ENCODE assay signal across 8 cellular contexts in the genomic region with DNA sequence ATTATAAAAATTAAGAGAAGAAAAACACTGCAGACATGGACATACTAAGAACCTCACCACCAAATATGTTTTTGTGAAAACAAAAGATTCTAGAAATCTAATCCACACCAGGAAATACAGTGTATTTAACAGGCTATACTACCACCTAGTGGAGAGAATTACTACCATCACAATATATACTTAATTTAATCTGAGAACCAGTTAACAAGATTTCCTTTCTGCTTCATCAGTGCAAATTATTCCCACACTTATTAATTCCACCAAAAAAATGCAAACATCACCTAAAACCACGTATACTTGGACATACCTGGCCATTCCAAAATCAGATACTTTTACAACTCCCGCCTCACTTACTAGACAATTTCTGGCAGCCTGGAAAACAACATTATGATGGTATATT. TPM values are rescaled to one million over a fixed set of nuclear protein-coding genes. Genes with fewer than 3 reads are reported as not detected.
A peak's percentile ranks its signal among the peaks of the same experiment; 100 is the strongest.
DNase-seq lines count a peak whose midpoint lies in the region; ATAC-seq, FAIRE-seq and TF ChIP-seq lines count a peak whose summit lies in the region.

No MANE protein-coding gene starts in this region.

- H3K9me3 Mint-ChIP-seq in CD4-positive, CD25-positive, alpha-beta regulatory T cell = no peaks in the 10 kb centered on the region

- CTCF ChIA-PET in GM12878 (lab: Yijun Ruan, JAX) = interaction anchor here (0.6 to 5.5 kb wide), 5 partner anchors 12 to 134 kb away, joined by 3 to 71 read pairs (median 3); no protein-coding TSS in a partner anchor

- in situ Hi-C loops in GM12878 (cut with MboI) = no loop called here

- RAD21 ChIA-PET in GM12878 (lab: Charles Lee; ENCODE audit: unreplicated experiment) = no interaction called here

- peak; percentile 33 to 39 for ATAC-seq in CD4-positive, CD25-positive, alpha-beta regulatory T cell (ENCODE audit: low read depth in 2 of 2)
- ATAC-seq in GM21515 (IDR thresholded peaks at IDR 0.05; ENCODE audit: unreplicated experiment) (peak; percentile 40), GM12878 (peak; percentile 75), HG03439 (IDR thresholded peaks at IDR 0.05; ENCODE audit: unreplicated experiment) (no peak)

- SMC1A ChIA-PET in GM12878 (lab: Charles Lee; ENCODE audit: uncharacterized antibody, unreplicated experiment) = interaction anchor here (0.8 to 4.9 kb wide), 6 partner anchors 8 to 134 kb away, joined by 3 to 50 read pairs (median 8); no protein-coding TSS in a partner anchor

- peak; percentile 37; the same call in 1 of the 2 replicates for TF ChIP-seq RAD21 in GM12878 (IDR thresholded peaks at IDR 0.05; ENCODE audit: insufficient read depth, low read depth, low read length)

- DNase-seq in CD4-positive, CD25-positive, alpha-beta regulatory T cell = peak in 2 of 3 donors; percentile 70 to 77
- DNase-seq in NCI-H2196 (lab: John Stamatoyannopoulos, UW; ENCODE audit: unreplicated experiment) (peak; percentile 51), GM12878 (ENCODE audit: low read depth, low spot score) (no peak), kidney glomerular epithelial cell (lab: John Stamatoyannopoulos, UW) (peak; percentile 49), vagina (ENCODE audit: extremely low spot score in 2 of 2) (no peak), T-helper 9 cell (no peak)

- H3K4me1 Mint-ChIP-seq in CD4-positive, CD25-positive, alpha-beta regulatory T cell = peaks cover 27 to 51% (median 37%) of the 10 kb centered on the region in 4 donors

- H4K20me1 ChIP-seq in GM12878 (ENCODE audit: control insufficient read depth, insufficient read depth) = no peaks in the 10 kb centered on the region

- peaks cover 48% of the 10 kb centered on the region for H3K4me1 ChIP-seq in CD4-positive, CD25-positive, alpha-beta regulatory T cell (ENCODE audit: control insufficient read depth, insufficient read depth, low read length, poor library complexity, severe bottlenecking)
- H3K4me1 ChIP-seq in GM12878 (ENCODE audit: control insufficient read depth, insufficient read depth, low read length) (peaks cover 17% of the 10 kb centered on the region), vagina (no peaks in the 10 kb centered on the region)

- no peaks in the 10 kb centered on the region for H3K9me3 ChIP-seq in CD4-positive, CD25-positive, alpha-beta regulatory T cell (ENCODE audit: control insufficient read depth in 2 of 2, low read length in 2 of 2)
- H3K9me3 ChIP-seq in GM12878 (replicated peaks; ENCODE audit: control insufficient read depth, insufficient read depth, low read length) = no peaks in the 10 kb centered on the region
- H3K9me3 ChIP-seq in vagina = no peaks in the 10 kb centered on the region

- H3K27me3 Mint-ChIP-seq in CD4-positive, CD25-positive, alpha-beta regulatory T cell = peaks cover 13% of the 10 kb centered on the region

- H3K27ac Mint-ChIP-seq in CD4-positive, CD25-positive, alpha-beta regulatory T cell = peak overlapping the region in 1 of 3 donors; percentile 1

- TF ChIP-seq POLR2A in GM12878 (IDR thresholded peaks at IDR 0.05; ENCODE audit: low read depth, low read length) (no peak), vagina (IDR thresholded peaks at IDR 0.05) (no peak)

- H3K4me2 ChIP-seq in GM12878 (ENCODE audit: control insufficient read depth, insufficient read depth) = no peak overlapping the region

- no peak overlapping the region for H3K9ac ChIP-seq in GM12878 (ENCODE audit: control insufficient read depth, insufficient read depth, low read length)

- peak; percentile 13 for FAIRE-seq in GM12878 (lab: Jason Lieb, UNC)

- no peak overlapping the region for H3K4me3 Mint-ChIP-seq in CD4-positive, CD25-positive, alpha-beta regulatory T cell

- H3K4me3 ChIP-seq in CD4-positive, CD25-positive, alpha-beta regulatory T cell (ENCODE audit: low read depth, low read length) = no peak overlapping the region
- H3K4me3 ChIP-seq in GM12878 (no peak overlapping the region), vagina (no peak overlapping the region)

- H3K27ac ChIP-seq in CD4-positive, CD25-positive, alpha-beta regulatory T cell (ENCODE audit: insufficient read depth, low read length, poor library complexity, severe bottlenecking) = no peak overlapping the region
- H3K27ac ChIP-seq in GM12878 (ENCODE audit: control insufficient read depth, insufficient read depth) = no peak overlapping the region
- no peak overlapping the region for H3K27ac ChIP-seq in vagina

- no peak overlapping the region for H2AFZ ChIP-seq in GM12878 (ENCODE audit: control insufficient read depth, low read depth, low read length)

- TF ChIP-seq CTCF in GM12878 (IDR thresholded peaks at IDR 0.05 in 2 of 3, conservative IDR thresholded peaks at IDR 0.05 in 1 of 3; ENCODE audit: control insufficient read depth in 2 of 3, extremely low read depth in 1 of 3, insufficient read depth in 1 of 3, low read depth in 3 of 3, low read length in 3 of 3) (peak; percentile 21 to 55 (median 49); a peak in 4 of 6 replicates), vagina (IDR thresholded peaks at IDR 0.05) (peak; percentile 2 to 29 (median 13))

- BruUV-seq in GM12878 (replicated peaks; lab: Mats Ljungman, UMichigan) = no TSS peak

- intact Hi-C loops in GM12878 (cut with micrococcal nuclease; ENCODE audit: unreplicated experiment) = no loop called here
- intact Hi-C loops in vagina (cut with DNase I) = no loop called here

- H3K27me3 ChIP-seq in CD4-positive, CD25-positive, alpha-beta regulatory T cell (ENCODE audit: control insufficient read depth, insufficient read depth, low read length) = no peaks in the 10 kb centered on the region
- H3K27me3 ChIP-seq in GM12878 (replicated peaks in 1 of 2; ENCODE audit: control insufficient read depth in 2 of 2, insufficient read depth in 2 of 2, low read length in 1 of 2) (no peaks in the 10 kb centered on the region), vagina (no peaks in the 10 kb centered on the region)

- TF ChIP-seq EP300 in GM12878 (IDR thresholded peaks at IDR 0.05; ENCODE audit: borderline replicate concordance in 1 of 2, control insufficient read depth in 1 of 2, low read depth in 2 of 2, low read length in 2 of 2) = no peak

- WGBS in GM12878 (ENCODE audit: insufficient coverage, insufficient replicate concordance, low lambda C conversion rate, missing lambda C conversion rate) = 60% methylated on average over 2 of the region's 2 CpGs

- H3K36me3 Mint-ChIP-seq in CD4-positive, CD25-positive, alpha-beta regulatory T cell = no peaks in the 10 kb centered on the region

- no peaks in the 10 kb centered on the region for H3K36me3 ChIP-seq in CD4-positive, CD25-positive, alpha-beta regulatory T cell (ENCODE audit: control insufficient read depth, insufficient read depth, low read length)
- H3K36me3 ChIP-seq in GM12878 (ENCODE audit: control insufficient read depth in 2 of 2, insufficient read depth in 2 of 2, low read length in 1 of 2) (peaks cover 9 to 44% of the 10 kb centered on the region in 2 experiments), vagina (peaks cover 0 to 4% of the 10 kb centered on the region in 2 donors)

- no peaks in the 10 kb centered on the region for H3K79me2 ChIP-seq in GM12878 (ENCODE audit: control insufficient read depth, insufficient read depth, low read length)

- POLR2A ChIA-PET in GM12878 (lab: Charles Lee) = no interaction called here

TF ChIP-seq in GM12878, 131 proteins besides CTCF, POLR2A, EP300 and RAD21:
- TF ChIP-seq SMC3 (IDR thresholded peaks at IDR 0.05; ENCODE audit: borderline replicate concordance, low read length) (peak; percentile 36; the same call in 1 of the 2 replicates), IRF4 (IDR thresholded peaks at IDR 0.05; ENCODE audit: low read depth, low read length) (no peak)
- TF ChIP-seq, protein P1, sequence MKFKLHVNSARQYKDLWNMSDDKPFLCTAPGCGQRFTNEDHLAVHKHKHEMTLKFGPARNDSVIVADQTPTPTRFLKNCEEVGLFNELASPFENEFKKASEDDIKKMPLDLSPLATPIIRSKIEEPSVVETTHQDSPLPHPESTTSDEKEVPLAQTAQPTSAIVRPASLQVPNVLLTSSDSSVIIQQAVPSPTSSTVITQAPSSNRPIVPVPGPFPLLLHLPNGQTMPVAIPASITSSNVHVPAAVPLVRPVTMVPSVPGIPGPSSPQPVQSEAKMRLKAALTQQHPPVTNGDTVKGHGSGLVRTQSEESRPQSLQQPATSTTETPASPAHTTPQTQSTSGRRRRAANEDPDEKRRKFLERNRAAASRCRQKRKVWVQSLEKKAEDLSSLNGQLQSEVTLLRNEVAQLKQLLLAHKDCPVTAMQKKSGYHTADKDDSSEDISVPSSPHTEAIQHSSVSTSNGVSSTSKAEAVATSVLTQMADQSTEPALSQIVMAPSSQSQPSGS (IDR thresholded peaks at IDR 0.05; ENCODE audit: low read length) = 0 out of 2 replicates have a peak, but pooled peaks have one; percentile 19

RNA-seq across cellular contexts. Expression of a gene that starts 7.0 kb away (rescaled TPM):
- total RNA-seq in CD4-positive, CD25-positive, alpha-beta regulatory T cell = 58.0 TPM
- polyA plus RNA-seq in CD4-positive, CD25-positive, alpha-beta regulatory T cell = 10 to 100 TPM; 38.3 to 77.2 (median 62.7) TPM
- 21.3 and 29.1 TPM in 2 replicates for total RNA-seq in GM12878 (2013; cell fraction: nucleolus; rRNA removed)
- total RNA-seq in GM12878 (2014; rRNA removed) (2.1 and 2.7 TPM in 2 replicates), GM12878 (2014; rRNA removed; fragmentation: Illumina TruSeq; extraction: Trizol) (1.8 and 2.1 TPM in 2 replicates), GM12878 (2021) (1.3 and 1.4 TPM in 2 replicates), vagina (8.1 TPM)
- polyA plus RNA-seq in GM12878 (2011; ENCODE audit: low read depth) = 1.7 TPM
- polyA plus RNA-seq in GM12878 (2011; rRNA removed) (1.5 and 2.4 TPM in 2 replicates), GM12878 (2014; fragmentation: Illumina TruSeq; extraction: Trizol) (2.9 and 3.1 TPM in 2 replicates), GM12878 (2014; fragmentation: Nextera tagmentation; extraction: Ambion mirVana) (under 1 TPM; 0.44 to 0.95 TPM), GM12878 (2014; rRNA removed) (1.6 and 2.4 TPM in 2 replicates), GM12878 (2016; fragmentation: Nextera tagmentation; extraction: Ambion mirVana) (1 to 10 TPM in 1 of 2 experiments, under 1 TPM in 1; 0.91 to 1.1 TPM)
- 0.33 and 0.48 TPM in 2 replicates for polyA plus RNA-seq in GM12878 (2011; cell fraction: cytosol; rRNA removed)
- 4.4 and 5.4 TPM in 2 replicates for polyA plus RNA-seq in GM12878 (2011; cell fraction: nucleus; rRNA removed)
- polyA plus RNA-seq in GM12878 (2012) = 1.4 and 1.9 TPM in 2 replicates
- polyA minus RNA-seq in GM12878 (2011; rRNA and poly(A)+ RNA removed) = 0.66 and 1.4 TPM in 2 replicates
- not detected in 2 replicates for polyA minus RNA-seq in GM12878 (2011; cell fraction: cytosol; rRNA and poly(A)+ RNA removed)
- polyA minus RNA-seq in GM12878 (2011; cell fraction: nucleus; rRNA and poly(A)+ RNA removed) = 2.4 and 3.5 TPM in 2 replicates

Comparison
In these comparisons a context has a peak if more than half of its experiments do, and no peak if none do; other contexts are left out.
1. DNase-seq: peak in CD4-positive, CD25-positive, alpha-beta regulatory T cell (2 of 3), NCI-H2196 (single experiment) and kidney glomerular epithelial cell (single experiment); none in GM12878 (single experiment), vagina (0 of 2) and T-helper 9 cell (single experiment).